In genomic region chr11:116193321-116194114, GRCh38 we compare ENCODE assay signal across 10 cellular contexts.
DNase-seq lines count a peak whose midpoint lies in the region; ATAC-seq, FAIRE-seq and TF ChIP-seq lines count a peak whose summit lies in the region.
"Had no signal": no experiment of that assay in that cellular context is flagged by ENCODE, and none has a peak within 500 bp of the region (broad histone marks: within the 10 kb centered on the region; RNA-seq: fewer than 3 reads in every experiment).

No MANE protein-coding gene starts in this region.

- in situ Hi-C loops in SK-MEL-5 (cut with HindIII; ENCODE audit: low pct_unique_long_range_greater_than_20kb, low sequenced_read_pairs): no loop called here

- peak overlapping the region; percentile 18 to 32 (median 28) for H3K4me3 ChIP-seq in pancreas

- no peak for FAIRE-seq in pancreas (lab: Jason Lieb, UNC)
- FAIRE-seq: frontal cortex had no signal

- no peaks in the 10 kb centered on the region for H3K27me3 ChIP-seq in pancreas

- DNase-seq in SK-MEL-5 (ENCODE audit: low read depth, low spot score) (peak; percentile 30), Right ventricle myocardium superior (peak; percentile 48), pancreas (peak in 5 of 6 donors; percentile 47 to 65 (median 56)), cortex of kidney (lab: John Stamatoyannopoulos, UW) (no peak), NCI-H2171 (lab: John Stamatoyannopoulos, UW) (no peak)
- no peak for DNase-seq in stimulated activated naive CD4-positive, alpha-beta T cell treated with Interleukin-2 at 50 U/mL for 16 hours (lab: John Stamatoyannopoulos, UW)

- H3K36me3 ChIP-seq in ES-I3 (ENCODE audit: insufficient read depth, low read length) (no peaks in the 10 kb centered on the region), pancreas (no peaks in the 10 kb centered on the region)

- peak in 1 of 4 donors; percentile 15 for TF ChIP-seq CTCF in pancreas (IDR thresholded peaks at IDR 0.05)

- H3K4me1 ChIP-seq in ES-I3 (ENCODE audit: insufficient read depth, low read length) (peaks cover 10% of the 10 kb centered on the region), pancreas (peaks cover 0 to 2% (median 0%) of the 10 kb centered on the region in 3 donors)

- peak; percentile 46 for ATAC-seq in Right ventricle myocardium superior (ENCODE audit: poor library complexity)
- ATAC-seq in pancreas: peak; percentile 80 to 93 (median 92)
- ATAC-seq in GM21717 (IDR thresholded peaks at IDR 0.05; ENCODE audit: unreplicated experiment): no peak
- ATAC-seq: HCT116 had no signal

- peak overlapping the region; percentile 81 for H3K9ac ChIP-seq in ES-I3 (ENCODE audit: low read depth, low read length)

- H3K27ac ChIP-seq in pancreas: peak overlapping the region in 2 of 4 donors; percentile 51 to 66

- WGBS in pancreas, 2 donors: 1 to 2% methylated on average over 33 to 34 of the region's 34 CpGs

- intact Hi-C loops in Right ventricle myocardium superior (cut with DNase I): no loop called here
- intact Hi-C loops in pancreas (cut with DNase I): no loop called here

- H3K9me3 ChIP-seq in ES-I3 (ENCODE audit: control insufficient read depth, insufficient read depth, low read length) (no peaks in the 10 kb centered on the region), pancreas (no peaks in the 10 kb centered on the region)

Comparison
In these comparisons a context has a peak if more than half of its experiments do, and no peak if none do; other contexts are left out.
1. DNase-seq: peak in SK-MEL-5 (single experiment), Right ventricle myocardium superior (single experiment) and pancreas (5 of 6); none in cortex of kidney (single experiment), NCI-H2171 (single experiment) and stimulated activated naive CD4-positive, alpha-beta T cell treated with Interleukin-2 at 50 U/mL for 16 hours (single experiment).